ENCODE assay signal across 1 cellular context in genomic region chr15:25899870-25900269, GRCh38.
TF ChIP-seq lines count a peak whose summit lies in the region.

No MANE protein-coding gene starts in this region.

TF ChIP-seq in IMR-90, 13 proteins besides CTCF, POLR2A, EP300 and RAD21 (continued from another document):
- TF ChIP-seq USF2 (IDR thresholded peaks at IDR 0.05; ENCODE audit: low read depth, low read length), result no peak
- TF ChIP-seq SMC3 (IDR thresholded peaks at IDR 0.05; ENCODE audit: low read depth, low read length), result no peak
